ENCODE assay signal across 9 cellular contexts in the genomic region with DNA sequence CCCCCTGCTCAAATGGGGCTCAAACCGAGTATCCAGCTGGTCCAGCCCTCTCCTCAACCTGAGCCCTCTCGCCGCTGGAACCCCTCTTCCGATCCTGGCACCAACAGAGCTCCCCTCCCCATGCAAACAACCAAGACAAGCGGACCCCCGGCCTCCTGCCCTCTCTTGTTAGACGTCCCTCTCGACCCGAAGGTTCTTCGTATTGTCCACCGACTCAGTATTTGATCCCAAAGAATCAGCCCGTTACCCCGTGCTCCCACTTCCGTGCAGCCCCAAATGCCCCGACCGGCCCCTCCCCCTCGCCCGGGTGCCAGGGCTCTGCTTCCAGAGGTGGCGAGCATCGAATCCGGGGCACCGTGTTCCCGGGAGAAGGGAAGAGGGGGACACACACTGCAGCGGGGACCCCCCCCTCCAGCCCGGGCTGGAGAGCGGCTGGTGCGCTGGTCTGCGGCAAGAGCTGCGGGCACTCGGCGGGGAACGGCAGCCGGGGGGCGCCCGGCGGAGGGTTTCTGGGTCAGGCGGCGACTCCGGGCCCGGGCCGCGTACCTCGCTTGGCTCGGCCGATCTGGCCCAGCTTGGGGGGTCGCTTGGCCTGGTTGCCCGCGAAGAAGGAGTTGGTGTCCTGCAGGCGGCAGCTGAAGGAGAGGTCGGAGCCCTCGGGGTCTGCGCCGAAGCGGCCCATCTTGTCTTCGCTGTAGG. TPM values are rescaled to one million over a fixed set of nuclear protein-coding genes. Genes with fewer than 3 reads are reported as not detected.
DNase-seq lines count a peak whose midpoint lies in the region; ATAC-seq and TF ChIP-seq lines count a peak whose summit lies in the region.
"Had no signal": no experiment of that assay in that cellular context is flagged by ENCODE, and none has a peak within 500 bp of the region (broad histone marks: within the 10 kb centered on the region; RNA-seq: fewer than 3 reads in every experiment).

No MANE protein-coding gene starts in this region.

- H3K36me3 Mint-ChIP-seq in activated naive CD4-positive, alpha-beta T cell treated with anti-CD3 and anti-CD28 coated beads, Interleukin-2, amount 50 U/mL, for 72 hours = peaks cover 0 to 15% of the 10 kb centered on the region in 2 donors

- no peak for TF ChIP-seq POLR2A in right lobe of liver (IDR thresholded peaks at IDR 0.05)

- 1% methylated on average over 18 of the region's 55 CpGs for WGBS in right lobe of liver (ENCODE audit: insufficient coverage, low coverage, low lambda C conversion rate, missing lambda C conversion rate)

- no peak for ATAC-seq in activated naive CD4-positive, alpha-beta T cell treated with anti-CD3 and anti-CD28 coated beads, Interleukin-2, amount 50 U/mL, for 72 hours
- ATAC-seq in right lobe of liver (no peak), GM19351 (IDR thresholded peaks at IDR 0.05; ENCODE audit: unreplicated experiment) (no peak), HG03039 (IDR thresholded peaks at IDR 0.05; ENCODE audit: unreplicated experiment) (no peak), HG03159 (IDR thresholded peaks at IDR 0.05; ENCODE audit: unreplicated experiment) (no peak)

- peak overlapping the region; percentile 33 to 35 for H3K27ac Mint-ChIP-seq in activated naive CD4-positive, alpha-beta T cell treated with anti-CD3 and anti-CD28 coated beads, Interleukin-2, amount 50 U/mL, for 72 hours

- H3K36me3 ChIP-seq in BJ (ENCODE audit: control insufficient read depth, insufficient read depth, low read length) (no peaks in the 10 kb centered on the region), right lobe of liver (no peaks in the 10 kb centered on the region)

- peaks cover 0 to 19% (median 0%) of the 10 kb centered on the region in 4 donors for H3K4me1 ChIP-seq in right lobe of liver

- H3K4me3 ChIP-seq in BJ (ENCODE audit: low read depth, low read length) (peak overlapping the region; percentile 51), HFF-Myc (replicated peaks; ENCODE audit: low read depth, low read length) (peak overlapping the region; percentile 32), right lobe of liver (peak overlapping the region in 2 of 3 donors; percentile 32 to 42)

- no peak for TF ChIP-seq CTCF in BJ (IDR thresholded peaks at IDR 0.05; ENCODE audit: insufficient read depth, low read depth, low read length)
- TF ChIP-seq CTCF in HFF-Myc (IDR thresholded peaks at IDR 0.05; ENCODE audit: low read depth, low read length, missing control alignments) = no peak
- TF ChIP-seq CTCF in right lobe of liver (IDR thresholded peaks at IDR 0.05) = no peak

- H3K27me3 ChIP-seq in BJ (ENCODE audit: control insufficient read depth, insufficient read depth, low read length) (peaks cover 11% of the 10 kb centered on the region), right lobe of liver (no peaks in the 10 kb centered on the region)

- intact Hi-C loops in right lobe of liver (cut with DNase I) = no loop called here

- H3K9me3 Mint-ChIP-seq in activated naive CD4-positive, alpha-beta T cell treated with anti-CD3 and anti-CD28 coated beads, Interleukin-2, amount 50 U/mL, for 72 hours = no peaks in the 10 kb centered on the region

- CTCF ChIA-PET in BJ (lab: Yijun Ruan, JAX) = interaction anchor here (1.0 to 1.5 kb wide), 4 partner anchors 9 to 243 kb away, joined by 3 to 5 read pairs (median 4); no protein-coding TSS in a partner anchor

- H3K9me3 ChIP-seq in right lobe of liver = no peaks in the 10 kb centered on the region

- DNase-seq in BJ (ENCODE audit: low read depth) (no peak), HFF-Myc (ENCODE audit: extremely low read depth, low read depth) (no peak), right lobe of liver (peak in 1 of 3 donors; percentile 45), hepatic stellate cell (ENCODE audit: low spot score) (no peak)
- peak in 1 of 2 donors; percentile 17 for DNase-seq in activated naive CD4-positive, alpha-beta T cell treated with anti-CD3 and anti-CD28 coated beads, Interleukin-2, amount 50 U/mL, for 72 hours (ENCODE audit: low spot score in 2 of 2)

- H3K27ac ChIP-seq in right lobe of liver = no peak overlapping the region

- POLR2A ChIA-PET in BJ (lab: Charles Lee) = no interaction called here

RNA-seq across cellular contexts. Expression of a gene that starts 0.6 kb away (rescaled TPM):
- 0.17 and 0.28 TPM in 2 replicates for polyA plus RNA-seq in BJ (2011; rRNA removed)
- 0.24 and 0.41 TPM in 2 replicates for polyA minus RNA-seq in BJ (2011; rRNA and poly(A)+ RNA removed)
- under 1 TPM; 0.18 to 0.34 TPM for total RNA-seq in activated naive CD4-positive, alpha-beta T cell treated with anti-CD3 and anti-CD28 coated beads, Interleukin-2, amount 50 U/mL, for 72 hours
- total RNA-seq in right lobe of liver = under 1 TPM in 3 of 6 experiments, not detected in 3; 0.21 to 0.42 (median 0.24) TPM
- total RNA-seq: mononuclear cell had no signal

RNA-seq across cellular contexts. Expression of a gene that starts 11.2 kb away (rescaled TPM):
- 5.6 and 7.3 TPM in 2 replicates for polyA plus RNA-seq in BJ (2011; rRNA removed)
- polyA minus RNA-seq in BJ (2011; rRNA and poly(A)+ RNA removed) = 3.3 and 6.2 TPM in 2 replicates
- total RNA-seq in activated naive CD4-positive, alpha-beta T cell treated with anti-CD3 and anti-CD28 coated beads, Interleukin-2, amount 50 U/mL, for 72 hours = 1 to 10 TPM; 8.3 to 9.9 TPM
- 10 to 100 TPM in 2 of 6 experiments, 1 to 10 TPM in 4; 4.9 to 19.4 (median 7.1) TPM for total RNA-seq in right lobe of liver

RNA-seq across cellular contexts. Expression of a gene that starts 12.0 kb away (rescaled TPM):
- polyA plus RNA-seq in BJ (2011; rRNA removed) = 51.4 and 68.9 TPM in 2 replicates
- 109 and 122 TPM in 2 replicates for polyA minus RNA-seq in BJ (2011; rRNA and poly(A)+ RNA removed)
- total RNA-seq in activated naive CD4-positive, alpha-beta T cell treated with anti-CD3 and anti-CD28 coated beads, Interleukin-2, amount 50 U/mL, for 72 hours = 10 to 100 TPM; 35.5 to 35.8 TPM
- 100 to 1,000 TPM in 2 of 6 experiments, 10 to 100 TPM in 4; 29.3 to 130 (median 35.5) TPM for total RNA-seq in right lobe of liver

RNA-seq across cellular contexts. Expression of a gene that starts 15.1 kb away (rescaled TPM):
- polyA plus RNA-seq in BJ (2011; rRNA removed) = not detected in 2 replicates
- not detected in 2 replicates for polyA minus RNA-seq in BJ (2011; rRNA and poly(A)+ RNA removed)
- under 1 TPM in 1 of 2 donors, not detected in 1; 0.18 TPM for total RNA-seq in activated naive CD4-positive, alpha-beta T cell treated with anti-CD3 and anti-CD28 coated beads, Interleukin-2, amount 50 U/mL, for 72 hours
- total RNA-seq in right lobe of liver = not detected
- total RNA-seq: mononuclear cell had no signal

RNA-seq across cellular contexts. Expression of a gene that starts 31.3 kb away (rescaled TPM):
- polyA plus RNA-seq in BJ (2011; rRNA removed) = not detected in 2 replicates
- not detected in 2 replicates for polyA minus RNA-seq in BJ (2011; rRNA and poly(A)+ RNA removed)
- not detected for total RNA-seq in activated naive CD4-positive, alpha-beta T cell treated with anti-CD3 and anti-CD28 coated beads, Interleukin-2, amount 50 U/mL, for 72 hours
- under 1 TPM in 3 of 6 experiments, not detected in 3; 0.21 to 0.59 (median 0.25) TPM for total RNA-seq in right lobe of liver
